Comparison of ENCODE assay signal across 1 cellular context in the genomic region with DNA sequence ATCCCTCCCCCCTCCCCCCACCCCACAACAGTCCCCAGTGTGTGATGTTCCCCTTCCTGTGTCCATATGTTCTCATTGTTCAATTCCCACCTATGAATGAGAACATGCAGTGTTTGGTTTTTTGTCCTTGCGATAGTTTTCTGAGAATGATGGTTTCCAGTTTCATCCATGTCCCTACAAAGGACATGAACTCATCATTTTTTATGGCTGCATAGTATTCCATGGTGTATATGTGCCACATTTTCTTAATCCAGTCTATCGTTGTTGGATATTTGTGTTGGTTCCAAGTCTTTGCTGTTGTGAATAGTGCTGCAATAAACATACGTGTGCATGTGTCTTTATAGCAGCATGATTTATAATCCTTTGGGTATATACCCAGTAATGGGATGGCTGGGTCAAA.
TF ChIP-seq lines count a peak whose summit lies in the region.
"Not testable (repeated sequence)": the region's sequence is repeated elsewhere in the genome, so short reads cannot be mapped to it uniquely, and the experiment has no call there.

No MANE protein-coding gene starts in this region.

- POLR2A ChIA-PET in HEK293 (lab: Yijun Ruan, JAX), result not testable (repeated sequence)

- peaks cover 16% of the 10 kb centered on the region for H3K4me1 ChIP-seq in HEK293 (ENCODE audit: control insufficient read depth, insufficient read depth, low read length)

- CTCF ChIA-PET in HEK293 (lab: Yijun Ruan, JAX), result not testable (repeated sequence)

- H3K9me3 ChIP-seq in HEK293 (ENCODE audit: control insufficient read depth, insufficient read depth, low read depth, low read length), result not testable (repeated sequence)

- H3K4me3 ChIP-seq in HEK293 (ENCODE audit: low read depth, low read length), result not testable (repeated sequence)

- H3K27ac ChIP-seq in HEK293 (ENCODE audit: extremely low read depth, low read depth, low read length), result not testable (repeated sequence)

- not testable (repeated sequence) for TF ChIP-seq CTCF in HEK293 (tag by site-specific recombination; IDR thresholded peaks at IDR 0.05)

- H3K36me3 ChIP-seq in HEK293 (ENCODE audit: control insufficient read depth in 2 of 2, insufficient read depth in 1 of 2, low read length in 2 of 2), result not testable (repeated sequence)

TF ChIP-seq in HEK293, 187 proteins besides CTCF, POLR2A, EP300 and RAD21:
- TF ChIP-seq, protein P1, sequence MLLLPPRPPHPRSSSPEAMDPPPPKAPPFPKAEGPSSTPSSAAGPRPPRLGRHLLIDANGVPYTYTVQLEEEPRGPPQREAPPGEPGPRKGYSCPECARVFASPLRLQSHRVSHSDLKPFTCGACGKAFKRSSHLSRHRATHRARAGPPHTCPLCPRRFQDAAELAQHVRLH (tag by site-specific recombination; IDR thresholded peaks at IDR 0.05), result peak; percentile 79; the same call in 1 of the 2 replicates
- peak; percentile 100 for TF ChIP-seq ZNF146 (tag by site-specific recombination; IDR thresholded peaks at IDR 0.05)
TF ChIP-seq in HEK293: peak in this region for 2; not testable (repeated sequence) for 185.
